24 cellular contexts compared by ENCODE assay signal in genomic region chr6:11273406-11274065, GRCh38. TPM values are rescaled to one million over a fixed set of nuclear protein-coding genes. Genes with fewer than 3 reads are reported as not detected.
A peak's percentile ranks its signal among the peaks of the same experiment; 100 is the strongest.
DNase-seq lines count a peak whose midpoint lies in the region; ATAC-seq and TF ChIP-seq lines count a peak whose summit lies in the region.
"Had no signal": no experiment of that assay in that cellular context is flagged by ENCODE, and none has a peak within 500 bp of the region (broad histone marks: within the 10 kb centered on the region; RNA-seq: fewer than 3 reads in every experiment).

No MANE protein-coding gene starts in this region.

- H3K9me2 ChIP-seq in MM.1S (replicated peaks; ENCODE audit: insufficient read depth, low read length) = no peaks in the 10 kb centered on the region

- DNase-seq in cardiac muscle cell (ENCODE audit: low read depth in 1 of 2, low spot score in 1 of 2) (no peak), left cardiac atrium (no peak), kidney glomerular epithelial cell (lab: John Stamatoyannopoulos, UW) (peak; percentile 42), putamen (ENCODE audit: low spot score) (peak; percentile 78), NCI-H1092 treated with DMSO at 0.1 percent for 48 hours (lab: John Stamatoyannopoulos, UW) (no peak), MM.1S (no peak)
- no peak for DNase-seq in stimulated activated CD4-positive, alpha-beta T cell treated with anti-CD3 and anti-CD28 coated beads, Interleukin-2, amount 100 ng/mL, for 24 hours
- DNase-seq in central memory CD4-positive, alpha-beta T cell = no peak
- DNase-seq: 8988T; activated CD4-positive, alpha-beta memory T cell treated with anti-CD3 and anti-CD28 coated beads for 36 hours; activated CD4-positive, CD25-positive, alpha-beta regulatory T cell treated with anti-CD3 and anti-CD28 coated beads, Interleukin-2, amount 50 U/mL, for 72 hours; activated CD8-positive, alpha-beta memory T cell treated with anti-CD3 and anti-CD28 coated beads, Interleukin-2, amount 50 U/mL, for 48 hours; activated naive CD4-positive, alpha-beta T cell treated with anti-CD3 and anti-CD28 coated beads, Interleukin-2, amount 50 U/mL, for 16 hours; amniotic stem cell; hippocampal formation; KBM-7; NCI-H1930; NCI-H526; stimulated activated CD8-positive, alpha-beta memory T cell treated with anti-CD3 and anti-CD28 coated beads, Interleukin-4, amount 100 ng/mL, for 48 hours; tibial artery had no signal

- H3K79me2 ChIP-seq in MM.1S (ENCODE audit: low read length) = no peaks in the 10 kb centered on the region
- H3K79me2 ChIP-seq: parathyroid adenoma had no signal

- no peaks in the 10 kb centered on the region for H3K9me3 ChIP-seq in cardiac muscle cell (ENCODE audit: low read depth)
- H3K9me3 ChIP-seq in MM.1S (replicated peaks; ENCODE audit: insufficient read depth, low read length) = no peaks in the 10 kb centered on the region
- H3K9me3 ChIP-seq: gastroesophageal sphincter, right atrium auricular region, tibial artery had no signal

- no peak overlapping the region for H2AFZ ChIP-seq in MM.1S (ENCODE audit: low read length)
- H2AFZ ChIP-seq: parathyroid adenoma had no signal

- H3K4me3 ChIP-seq in cardiac muscle cell (no peak overlapping the region), MM.1S (ENCODE audit: low read length) (no peak overlapping the region)
- H3K4me3 ChIP-seq: gastroesophageal sphincter, right atrium auricular region, tibial artery had no signal

- H3K4me2 ChIP-seq in MM.1S (ENCODE audit: low read depth, low read length) = no peak overlapping the region

- no peaks in the 10 kb centered on the region for H3F3A ChIP-seq in MM.1S (ENCODE audit: insufficient read depth, low read length)

- no peaks in the 10 kb centered on the region for H4K20me1 ChIP-seq in MM.1S (ENCODE audit: insufficient read depth, low read length)

- no peak for ATAC-seq in left cardiac atrium
- ATAC-seq: gastroesophageal sphincter, Right ventricle myocardium inferior had no signal

- H3K27me3 ChIP-seq in cardiac muscle cell = no peaks in the 10 kb centered on the region
- no peaks in the 10 kb centered on the region for H3K27me3 ChIP-seq in MM.1S (replicated peaks; ENCODE audit: insufficient read depth, low read length)
- H3K27me3 ChIP-seq: gastroesophageal sphincter, right atrium auricular region, tibial artery had no signal

- H3K9ac ChIP-seq in MM.1S (ENCODE audit: low read length) = no peak overlapping the region
- H3K9ac ChIP-seq: parathyroid adenoma had no signal

- H3K4me1 ChIP-seq in cardiac muscle cell (ENCODE audit: low read depth) (peaks cover 61% of the 10 kb centered on the region), MM.1S (ENCODE audit: low read length) (no peaks in the 10 kb centered on the region)

- H3K27ac ChIP-seq in cardiac muscle cell = peak overlapping the region; percentile 11
- H3K27ac ChIP-seq in MM.1S (ENCODE audit: low read length) = no peak overlapping the region
- H3K27ac ChIP-seq: gastroesophageal sphincter, parathyroid adenoma, right atrium auricular region, tibial artery had no signal

- H3K36me3 ChIP-seq in cardiac muscle cell = no peaks in the 10 kb centered on the region
- no peaks in the 10 kb centered on the region for H3K36me3 ChIP-seq in MM.1S (replicated peaks; ENCODE audit: insufficient read depth, low read length)
- H3K36me3 ChIP-seq: gastroesophageal sphincter, right atrium auricular region, tibial artery had no signal

- intact Hi-C loops in left cardiac atrium (cut with DNase I) = no loop called here

- TF ChIP-seq CTCF in cardiac muscle cell (IDR thresholded peaks at IDR 0.05; ENCODE audit: low read depth, low read length) (no peak), MM.1S (IDR thresholded peaks at IDR 0.05; ENCODE audit: low read length) (no peak)

RNA-seq across cellular contexts. Expression of gene NEDD9, which starts 41.1 kb away (rescaled TPM):
- total RNA-seq in cardiac muscle cell (25.1 and 26.8 TPM in 2 replicates), left cardiac atrium (10 to 100 TPM; 34.0 to 42.9 TPM)
- polyA plus RNA-seq in cardiac muscle cell = 12.6 and 19.7 TPM in 2 replicates

Comparison
In these comparisons a context has a peak if more than half of its experiments do, and no peak if none do; other contexts are left out.
1. DNase-seq: peak in kidney glomerular epithelial cell (single experiment) and putamen (single experiment); none in cardiac muscle cell (0 of 2), left cardiac atrium (single experiment), stimulated activated CD4-positive, alpha-beta T cell treated with anti-CD3 and anti-CD28 coated beads, Interleukin-2, amount 100 ng/mL, for 24 hours (0 of 2), NCI-H1092 treated with DMSO at 0.1 percent for 48 hours (single experiment), MM.1S (single experiment) and central memory CD4-positive, alpha-beta T cell (single experiment).